Comparison of ENCODE assay signal across 8 cellular contexts in genomic region chr9:129569506-129570449, GRCh38. TPM values are rescaled to one million over a fixed set of nuclear protein-coding genes. Genes with fewer than 3 reads are reported as not detected.
DNase-seq lines count a peak whose midpoint lies in the region; ATAC-seq and TF ChIP-seq lines count a peak whose summit lies in the region.

No MANE protein-coding gene starts in this region.

- ATAC-seq in activated naive CD4-positive, alpha-beta T cell treated with anti-CD3 and anti-CD28 coated beads, Interleukin-2, amount 50 U/mL, for 72 hours = peak in 1 of 2 donors; percentile 41
- no peak for ATAC-seq in HG03159 (IDR thresholded peaks at IDR 0.05; ENCODE audit: unreplicated experiment)

- TF ChIP-seq CTCF in AG04449 (IDR thresholded peaks at IDR 0.05; ENCODE audit: insufficient read depth, low read length, missing control alignments) = peak; percentile 52

- H3K9me3 ChIP-seq in HAP-1 = no peaks in the 10 kb centered on the region

- H3K4me3 ChIP-seq in AG04449 (ENCODE audit: low read depth, low read length) = peak overlapping the region; percentile 3
- peak overlapping the region; percentile 43 for H3K4me3 ChIP-seq in HAP-1
- H3K4me3 ChIP-seq in skin epidermis = peak overlapping the region in 3 of 7 experiments; percentile 34 to 50 (median 41)

- H3K9me3 Mint-ChIP-seq in activated naive CD4-positive, alpha-beta T cell treated with anti-CD3 and anti-CD28 coated beads, Interleukin-2, amount 50 U/mL, for 72 hours = peaks cover 0 to 8% of the 10 kb centered on the region in 2 donors

- H3K27me3 ChIP-seq in HAP-1 (ENCODE audit: low read depth) = no peaks in the 10 kb centered on the region

- peaks cover 0 to 7% of the 10 kb centered on the region in 2 donors for H3K36me3 Mint-ChIP-seq in activated naive CD4-positive, alpha-beta T cell treated with anti-CD3 and anti-CD28 coated beads, Interleukin-2, amount 50 U/mL, for 72 hours

- H3K36me3 ChIP-seq in HAP-1 (replicated peaks) = no peaks in the 10 kb centered on the region

- H3K27ac ChIP-seq in skin epidermis = peak overlapping the region in 19 of 21 experiments; percentile 12 to 88 (median 71)

- in situ Hi-C loops in HAP-1 (cut with MboI; ENCODE audit: low sequenced_read_pairs) = no loop called here

- POLR2A ChIA-PET in AG04449 (lab: Yijun Ruan, JAX) = interaction anchor here (0.6 to 4.3 kb wide), 19 partner anchors 22 to 452 kb away, joined by 3 to 31 read pairs (median 4); partner anchors contain the start of genes C9orf50 and IER5L

- CTCF ChIA-PET in AG04449 (lab: Yijun Ruan, JAX) = interaction anchor here (0.6 to 3.2 kb wide), 12 partner anchors 8 to 431 kb away, joined by 3 to 21 read pairs (median 4); no protein-coding TSS in a partner anchor

- H3K4me1 ChIP-seq in HAP-1 = peaks cover 20% of the 10 kb centered on the region

- H3K27ac Mint-ChIP-seq in activated naive CD4-positive, alpha-beta T cell treated with anti-CD3 and anti-CD28 coated beads, Interleukin-2, amount 50 U/mL, for 72 hours = peak overlapping the region; percentile 9 to 72

- DNase-seq in AG04449 (ENCODE audit: low read depth, low spot score) = no peak
- peak in 1 of 2 experiments; percentile 57 for DNase-seq in HAP-1 (ENCODE audit: low spot score in 2 of 2)
- no peak for DNase-seq in activated naive CD4-positive, alpha-beta T cell treated with anti-CD3 and anti-CD28 coated beads, Interleukin-2, amount 50 U/mL, for 72 hours (ENCODE audit: low spot score in 2 of 2)
- DNase-seq in hepatic stellate cell (ENCODE audit: low spot score) = peak; percentile 46
- DNase-seq in GM19238 (ENCODE audit: insufficient read length, low spot score) = no peak
- DNase-seq in NCI-H1694 (lab: John Stamatoyannopoulos, UW) = no peak

RNA-seq across cellular contexts. Expression of gene C9orf50, which starts 51.1 kb away (rescaled TPM):
- total RNA-seq in activated naive CD4-positive, alpha-beta T cell treated with anti-CD3 and anti-CD28 coated beads, Interleukin-2, amount 50 U/mL, for 72 hours = under 1 TPM in 1 of 2 donors, not detected in 1; 0.41 TPM

RNA-seq across cellular contexts. Expression of gene NTMT1, which starts 56.2 kb away (rescaled TPM):
- 10 to 100 TPM; 47.5 to 56.4 TPM for total RNA-seq in activated naive CD4-positive, alpha-beta T cell treated with anti-CD3 and anti-CD28 coated beads, Interleukin-2, amount 50 U/mL, for 72 hours
